ENCODE assay signal across 16 cellular contexts in genomic region chr12:38392584-38393144, GRCh38.
DNase-seq lines count a peak whose midpoint lies in the region; ATAC-seq and TF ChIP-seq lines count a peak whose summit lies in the region.
"Had no signal": no experiment of that assay in that cellular context is flagged by ENCODE, and none has a peak within 500 bp of the region (broad histone marks: within the 10 kb centered on the region; RNA-seq: fewer than 3 reads in every experiment).

No MANE protein-coding gene starts in this region.

- H3K9ac ChIP-seq in H9 (ENCODE audit: extremely low read depth, insufficient read length, low read length) = no peak overlapping the region
- H3K9ac ChIP-seq: BLaER1 treated with 17β-estradiol and CSF1 and Interleukin-3, amounts not matched to agents 10 nM and 100 nM had no signal

- no peak overlapping the region for H2BK12ac ChIP-seq in H9 (ENCODE audit: insufficient read length, low read depth, low read length)

- H3T11ph ChIP-seq in H9 (ENCODE audit: low read length) = no peak overlapping the region

- no peak overlapping the region for H4K91ac ChIP-seq in H9 (ENCODE audit: insufficient read length, low read depth, low read length)

- ATAC-seq in GM19463 (IDR thresholded peaks at IDR 0.05; ENCODE audit: unreplicated experiment) = no peak
- ATAC-seq: HCT116; pancreas; stimulated activated memory B cell treated with anti-CD40 and anti-IgM and Interleukin-4, amounts not matched to agents 10 μg/mL and 1 μg/mL and 100 μg/mL, for 72 hours had no signal

- H3K79me1 ChIP-seq in H9 (ENCODE audit: insufficient read depth, low read depth, low read length, poor library complexity, severe bottlenecking) = no peaks in the 10 kb centered on the region

- TF ChIP-seq CTCF in GM13977 (IDR thresholded peaks at IDR 0.05; ENCODE audit: extremely low read depth, insufficient read depth, missing control alignments) = no peak
- TF ChIP-seq CTCF in H9 (conservative IDR thresholded peaks at IDR 0.05) = no peak

- no peaks in the 10 kb centered on the region for H3K23me2 ChIP-seq in H9 (ENCODE audit: insufficient read length, low read depth, low read length, poor library complexity, severe bottlenecking)

- no peak overlapping the region for H3K14ac ChIP-seq in H9 (ENCODE audit: insufficient read depth, low read length)

- no peaks in the 10 kb centered on the region for H3K4me1 Mint-ChIP-seq in H9
- H3K4me1 Mint-ChIP-seq: activated B cell treated with CpG ODN at 0.5 μM for 24 hours; memory B cell; stimulated activated memory B cell treated with anti-CD40 and anti-IgM and Interleukin-4, amounts not matched to agents 10 μg/mL and 1 μg/mL and 100 μg/mL, for 72 hours had no signal

- no peak overlapping the region for H3K56ac ChIP-seq in H9 (ENCODE audit: insufficient read length, low read depth, low read length)

- no peak overlapping the region for H3K27ac ChIP-seq in H9 (ENCODE audit: insufficient read length, low read depth, low read length)
- H3K27ac ChIP-seq: BLaER1 treated with 17β-estradiol and CSF1 and Interleukin-3, amounts not matched to agents 10 nM and 100 nM; pancreas; SJSA1 had no signal

- H3K9me3 Mint-ChIP-seq in H9 = peaks cover 4 to 7% of the 10 kb centered on the region in 2 experiments; a peak in 4 of 5 replicates

- no peaks in the 10 kb centered on the region for H3K27me3 Mint-ChIP-seq in H9 (ENCODE audit: low read depth)
- H3K27me3 Mint-ChIP-seq: activated B cell treated with CpG ODN at 0.5 μM for 24 hours; memory B cell; stimulated activated memory B cell treated with anti-CD40 and anti-IgM and Interleukin-4, amounts not matched to agents 10 μg/mL and 1 μg/mL and 100 μg/mL, for 72 hours had no signal

- H2BK5ac ChIP-seq in H9 (ENCODE audit: insufficient read length, low read length) = no peak overlapping the region

- no peaks in the 10 kb centered on the region for H3K79me2 ChIP-seq in H9 (ENCODE audit: insufficient read depth, low read length)

- no peak overlapping the region for H2BK20ac ChIP-seq in H9 (ENCODE audit: low read depth, low read length, poor library complexity, severe bottlenecking)

- no peaks in the 10 kb centered on the region for H3K9me3 ChIP-seq in H9 (ENCODE audit: control insufficient read depth, low read depth, low read length)
- H3K9me3 ChIP-seq: pancreas, SJSA1 had no signal

- H4K8ac ChIP-seq in H9 (replicated peaks; ENCODE audit: insufficient read length, low read depth, low read length) = no peak overlapping the region

- H2AFZ ChIP-seq in H9 (ENCODE audit: low read length) = no peak overlapping the region

- no peaks in the 10 kb centered on the region for H3K4me1 ChIP-seq in H9 (ENCODE audit: insufficient read depth, low read length)
- H3K4me1 ChIP-seq: pancreas, SJSA1 had no signal

- H2BK15ac ChIP-seq in H9 (ENCODE audit: low read depth, low read length) = no peak overlapping the region

- H4K5ac ChIP-seq in H9 (ENCODE audit: insufficient read length, low read depth, low read length) = no peak overlapping the region

- no peak overlapping the region for H2BK120ac ChIP-seq in H9 (ENCODE audit: low read depth, low read length, poor library complexity, severe bottlenecking)

- H3K4ac ChIP-seq in H9 (ENCODE audit: low read depth, low read length) = no peak overlapping the region

- H3K27me3 ChIP-seq in H9 (ENCODE audit: insufficient read depth, low read length) = no peaks in the 10 kb centered on the region
- H3K27me3 ChIP-seq: BLaER1 treated with 17β-estradiol and CSF1 and Interleukin-3, amounts not matched to agents 10 nM and 100 nM; pancreas; SJSA1 had no signal

- in situ Hi-C loops in GM13977 (cut with MboI; ENCODE audit: low pct_unique_long_range_greater_than_20kb, low sequenced_read_pairs, unreplicated experiment) = no loop called here

- WGBS in H9 (ENCODE audit: extremely low coverage, insufficient read length, low lambda C conversion rate) = no CpG with 5 or more reads among the region's 5 CpGs

- H3K4me3 Mint-ChIP-seq in H9 = no peak overlapping the region
- H3K4me3 Mint-ChIP-seq: activated B cell treated with CpG ODN at 0.5 μM for 24 hours; memory B cell; stimulated activated memory B cell treated with anti-CD40 and anti-IgM and Interleukin-4, amounts not matched to agents 10 μg/mL and 1 μg/mL and 100 μg/mL, for 72 hours had no signal

- H2AK5ac ChIP-seq in H9 (ENCODE audit: insufficient read length, low read length) = no peak overlapping the region

- DNase-seq in GM13977 (ENCODE audit: low spot score) = peak; percentile 5
- DNase-seq in HPDE6-E6E7 (ENCODE audit: extremely low spot score) = peak; percentile 77
- DNase-seq in SKM-1 (lab: John Stamatoyannopoulos, UW; ENCODE audit: unreplicated experiment) = peak; percentile 41
- peak; percentile 42 for DNase-seq in kidney tubule cell (ENCODE audit: low spot score)
- no peak for DNase-seq in dermis blood vessel endothelial cell
- no peak for DNase-seq in H9
- DNase-seq in GF-D8 (lab: John Stamatoyannopoulos, UW) = no peak
- DNase-seq: activated B cell treated with CpG ODN at 0.5 μM for 24 hours; effector memory CD4-positive, alpha-beta T cell; pancreas had no signal

- H3K27ac Mint-ChIP-seq in H9 = no peak overlapping the region
- H3K27ac Mint-ChIP-seq: activated B cell treated with CpG ODN at 0.5 μM for 24 hours; memory B cell; stimulated activated memory B cell treated with anti-CD40 and anti-IgM and Interleukin-4, amounts not matched to agents 10 μg/mL and 1 μg/mL and 100 μg/mL, for 72 hours had no signal

- no peak overlapping the region for H3K4me2 ChIP-seq in H9 (ENCODE audit: insufficient read depth, insufficient read length, low read length)

- H3K36me3 Mint-ChIP-seq in H9 (ENCODE audit: insufficient read depth in 1 of 3, low read depth in 3 of 3) = peaks cover 0 to 10% (median 4%) of the 10 kb centered on the region in 3 experiments; a peak in 3 of 7 replicates
- H3K36me3 Mint-ChIP-seq: memory B cell; stimulated activated memory B cell treated with anti-CD40 and anti-IgM and Interleukin-4, amounts not matched to agents 10 μg/mL and 1 μg/mL and 100 μg/mL, for 72 hours had no signal

- no peak overlapping the region for H3K18ac ChIP-seq in H9 (ENCODE audit: insufficient read length, low read depth, low read length)

- H4K20me1 ChIP-seq in H9 (ENCODE audit: control insufficient read depth, insufficient read depth, insufficient read length) = no peaks in the 10 kb centered on the region
- H4K20me1 ChIP-seq: BLaER1 treated with 17β-estradiol and CSF1 and Interleukin-3, amounts not matched to agents 10 nM and 100 nM had no signal

- H3K23ac ChIP-seq in H9 (ENCODE audit: insufficient read length, low read depth, low read length) = no peak overlapping the region

Comparison
In these comparisons a context has a peak if more than half of its experiments do, and no peak if none do; other contexts are left out.
1. DNase-seq: peak in GM13977 (single experiment), HPDE6-E6E7 (single experiment), SKM-1 (single experiment) and kidney tubule cell (single experiment); none in dermis blood vessel endothelial cell (single experiment), H9 (single experiment) and GF-D8 (single experiment).